ENCODE assay signal across 23 cellular contexts in genomic region chr7:149822353-149822943, GRCh38. TPM values are rescaled to one million over a fixed set of nuclear protein-coding genes. Genes with fewer than 3 reads are reported as not detected.
A peak's percentile ranks its signal among the peaks of the same experiment; 100 is the strongest.
DNase-seq lines count a peak whose midpoint lies in the region; ATAC-seq and TF ChIP-seq lines count a peak whose summit lies in the region.
"Had no signal": no experiment of that assay in that cellular context is flagged by ENCODE, and none has a peak within 500 bp of the region (broad histone marks: within the 10 kb centered on the region; RNA-seq: fewer than 3 reads in every experiment).

No MANE protein-coding gene starts in this region.

- no peaks in the 10 kb centered on the region for H3K27me3 Mint-ChIP-seq in activated CD4-positive, alpha-beta T cell treated with anti-CD3 and anti-CD28 coated beads, Interleukin-2, amount 10 ng/mL, durations not matched to agents 7 days and 5 days
- H3K27me3 Mint-ChIP-seq in mesothelial cell of epicardium (ENCODE audit: low read depth): peaks cover 3% of the 10 kb centered on the region
- no peaks in the 10 kb centered on the region for H3K27me3 Mint-ChIP-seq in activated naive CD4-positive, alpha-beta T cell treated with anti-CD3 and anti-CD28 coated beads for 36 hours (ENCODE audit: low read depth)
- H3K27me3 Mint-ChIP-seq: activated T-helper 17 cell treated with anti-CD3 and anti-CD28 coated beads, Interleukin-2, amount 50 U/mL, for 72 hours; progenitor cell of endocrine pancreas; T-cell had no signal

- H3K4me3 Mint-ChIP-seq in activated CD4-positive, alpha-beta T cell treated with anti-CD3 and anti-CD28 coated beads, Interleukin-2, amount 10 ng/mL, durations not matched to agents 7 days and 5 days: no peak overlapping the region
- no peak overlapping the region for H3K4me3 Mint-ChIP-seq in mesothelial cell of epicardium
- H3K4me3 Mint-ChIP-seq in activated naive CD4-positive, alpha-beta T cell treated with anti-CD3 and anti-CD28 coated beads for 36 hours: no peak overlapping the region
- H3K4me3 Mint-ChIP-seq: activated T-helper 17 cell treated with anti-CD3 and anti-CD28 coated beads, Interleukin-2, amount 50 U/mL, for 72 hours; T-cell had no signal

- H3K27me3 ChIP-seq in aorta (ENCODE audit: control insufficient read depth in 1 of 2, insufficient read depth in 2 of 2, low read length in 1 of 2): no peaks in the 10 kb centered on the region
- H3K27me3 ChIP-seq: breast epithelium had no signal

- CTCF ChIA-PET in activated CD4-positive, alpha-beta T cell treated with anti-CD3 and anti-CD28 coated beads, Interleukin-2, amount 10 ng/mL, durations not matched to agents 7 days and 5 days (lab: Charles Lee): interaction anchor here (0.7 to 1.3 kb wide), 3 partner anchors 12 to 16 kb away, joined by 3 to 5 read pairs (median 3); partner anchors contain the start of gene ZNF862
- CTCF ChIA-PET in activated naive CD4-positive, alpha-beta T cell treated with anti-CD3 and anti-CD28 coated beads for 36 hours (lab: Charles Lee): no interaction called here

- intact Hi-C loops in cardiac septum (cut with DNase I) (no loop called here), aorta (cut with DNase I) (no loop called here)
- intact Hi-C loops in activated naive CD4-positive, alpha-beta T cell treated with anti-CD3 and anti-CD28 coated beads for 36 hours (cut with micrococcal nuclease): no loop called here

- 61 to 66% methylated on average over 17 to 22 of the region's 22 CpGs for WGBS in aorta, 2 donors

- H3K27ac Mint-ChIP-seq in activated CD4-positive, alpha-beta T cell treated with anti-CD3 and anti-CD28 coated beads, Interleukin-2, amount 10 ng/mL, durations not matched to agents 7 days and 5 days: peak overlapping the region; percentile 19
- peak overlapping the region; percentile 19 for H3K27ac Mint-ChIP-seq in mesothelial cell of epicardium
- no peak overlapping the region for H3K27ac Mint-ChIP-seq in activated naive CD4-positive, alpha-beta T cell treated with anti-CD3 and anti-CD28 coated beads for 36 hours
- H3K27ac Mint-ChIP-seq: activated T-helper 17 cell treated with anti-CD3 and anti-CD28 coated beads, Interleukin-2, amount 50 U/mL, for 72 hours; progenitor cell of endocrine pancreas; T-cell had no signal

- POLR2A ChIA-PET in activated CD4-positive, alpha-beta T cell treated with anti-CD3 and anti-CD28 coated beads, Interleukin-2, amount 10 ng/mL, durations not matched to agents 7 days and 5 days (lab: Charles Lee): no interaction called here

- H3K9me3 ChIP-seq in aorta (ENCODE audit: control insufficient read depth, low read length): no peaks in the 10 kb centered on the region
- H3K9me3 ChIP-seq: breast epithelium, tibial artery had no signal

- no peak for TF ChIP-seq CTCF in mesothelial cell of epicardium (IDR thresholded peaks at IDR 0.05; ENCODE audit: unreplicated experiment)

- no peak overlapping the region for H3K4me3 ChIP-seq in aorta (ENCODE audit: low read length in 2 of 2)
- H3K4me3 ChIP-seq: breast epithelium, tibial artery had no signal

- no peak for DNase-seq in activated CD4-positive, alpha-beta T cell treated with anti-CD3 and anti-CD28 coated beads, Interleukin-2, amount 10 ng/mL, durations not matched to agents 7 days and 5 days
- no peak for DNase-seq in activated CD4-positive, alpha-beta T cell treated with anti-CD3 and anti-CD28 coated beads, Interleukin-2, amount 50 U/mL, for 4 hours
- DNase-seq in cardiac septum (ENCODE audit: low spot score): peak; percentile 73
- DNase-seq in mesothelial cell of epicardium (ENCODE audit: low spot score in 2 of 2, unreplicated experiment in 2 of 2): no peak
- DNase-seq in aorta: peak; percentile 29 to 41
- no peak for DNase-seq in stimulated activated naive CD4-positive, alpha-beta T cell (lab: John Stamatoyannopoulos, UW)
- no peak for DNase-seq in activated naive CD4-positive, alpha-beta T cell treated with anti-CD3 and anti-CD28 coated beads for 36 hours
- DNase-seq in COR-L47 (lab: John Stamatoyannopoulos, UW): no peak
- DNase-seq: AML-193; cortex of kidney; Kasumi-1; midbrain; NCI-H1048; NCI-H1930; SHP77; stimulated activated CD4-positive, alpha-beta T cell treated with anti-CD3 and anti-CD28 coated beads, Interleukin-4, amount 100 ng/mL, for 1 hour; stimulated activated naive CD8-positive, alpha-beta T cell treated with anti-CD3 and anti-CD28 coated beads, Interleukin-15, Interleukin-2, amounts not matched to agents 100 U/mL and 50 U/mL, for 24 hours; T-cell; tibial artery had no signal

- no peaks in the 10 kb centered on the region for H3K9me3 Mint-ChIP-seq in activated CD4-positive, alpha-beta T cell treated with anti-CD3 and anti-CD28 coated beads, Interleukin-2, amount 10 ng/mL, durations not matched to agents 7 days and 5 days
- H3K9me3 Mint-ChIP-seq in mesothelial cell of epicardium: no peaks in the 10 kb centered on the region
- no peaks in the 10 kb centered on the region for H3K9me3 Mint-ChIP-seq in activated naive CD4-positive, alpha-beta T cell treated with anti-CD3 and anti-CD28 coated beads for 36 hours
- H3K9me3 Mint-ChIP-seq: activated T-helper 17 cell treated with anti-CD3 and anti-CD28 coated beads, Interleukin-2, amount 50 U/mL, for 72 hours; T-cell had no signal

- H3K4me1 Mint-ChIP-seq in activated CD4-positive, alpha-beta T cell treated with anti-CD3 and anti-CD28 coated beads, Interleukin-2, amount 10 ng/mL, durations not matched to agents 7 days and 5 days: no peaks in the 10 kb centered on the region
- peaks cover 2% of the 10 kb centered on the region for H3K4me1 Mint-ChIP-seq in mesothelial cell of epicardium
- H3K4me1 Mint-ChIP-seq in activated naive CD4-positive, alpha-beta T cell treated with anti-CD3 and anti-CD28 coated beads for 36 hours (ENCODE audit: low read depth): no peaks in the 10 kb centered on the region
- H3K4me1 Mint-ChIP-seq: activated T-helper 17 cell treated with anti-CD3 and anti-CD28 coated beads, Interleukin-2, amount 50 U/mL, for 72 hours had no signal

- no peaks in the 10 kb centered on the region for H3K36me3 ChIP-seq in aorta (ENCODE audit: control insufficient read depth in 1 of 2, insufficient read depth in 2 of 2, low read length in 1 of 2)
- H3K36me3 ChIP-seq: breast epithelium, tibial artery had no signal

- no peaks in the 10 kb centered on the region for H3K4me1 ChIP-seq in aorta (ENCODE audit: control insufficient read depth in 1 of 2, insufficient read depth in 2 of 2, low read length in 2 of 2)
- H3K4me1 ChIP-seq: breast epithelium, tibial artery had no signal

- no peak for ATAC-seq in aorta (ENCODE audit: low FRiP score)
- ATAC-seq: activated T-helper 17 cell treated with anti-CD3 and anti-CD28 coated beads, Interleukin-2, amount 50 U/mL, for 72 hours; stimulated activated naive CD8-positive, alpha-beta T cell treated with anti-CD3 and anti-CD28 coated beads, Interleukin-15, Interleukin-2, amounts not matched to agents 100 U/mL and 50 U/mL, for 24 hours; T-cell had no signal

- no peak overlapping the region for H3K27ac ChIP-seq in aorta (ENCODE audit: low read depth in 1 of 2, low read length in 2 of 2)
- H3K27ac ChIP-seq: breast epithelium, tibial artery had no signal

- no peaks in the 10 kb centered on the region for H3K36me3 Mint-ChIP-seq in activated CD4-positive, alpha-beta T cell treated with anti-CD3 and anti-CD28 coated beads, Interleukin-2, amount 10 ng/mL, durations not matched to agents 7 days and 5 days (ENCODE audit: low read depth)
- no peaks in the 10 kb centered on the region for H3K36me3 Mint-ChIP-seq in mesothelial cell of epicardium
- no peaks in the 10 kb centered on the region for H3K36me3 Mint-ChIP-seq in activated naive CD4-positive, alpha-beta T cell treated with anti-CD3 and anti-CD28 coated beads for 36 hours (ENCODE audit: low read depth)
- H3K36me3 Mint-ChIP-seq: T-cell had no signal

RNA-seq across cellular contexts. Expression of gene ZNF862, which starts 15.7 kb away (rescaled TPM):
- 10 to 100 TPM; 31.3 to 35.8 TPM for total RNA-seq in activated CD4-positive, alpha-beta T cell treated with anti-CD3 and anti-CD28 coated beads, Interleukin-2, amount 10 ng/mL, durations not matched to agents 7 days and 5 days
- total RNA-seq in cardiac septum (12.8 TPM), mesothelial cell of epicardium (27.4 to 31.6 TPM (median 27.7 TPM) in 3 replicates), aorta (10 to 100 TPM; 15.8 to 30.1 TPM)
- 1 to 10 TPM; 2.9 to 8.0 TPM for polyA plus RNA-seq in aorta
- total RNA-seq in activated naive CD4-positive, alpha-beta T cell treated with anti-CD3 and anti-CD28 coated beads for 36 hours: 10 to 100 TPM; 17.6 to 19.4 TPM

RNA-seq across cellular contexts. Expression of gene ZNF467, which starts 49.1 kb away (rescaled TPM):
- total RNA-seq in activated CD4-positive, alpha-beta T cell treated with anti-CD3 and anti-CD28 coated beads, Interleukin-2, amount 10 ng/mL, durations not matched to agents 7 days and 5 days: under 1 TPM; 0.15 to 0.32 TPM
- total RNA-seq in cardiac septum (7.0 TPM), mesothelial cell of epicardium (35.3 to 38.9 TPM (median 38.0 TPM) in 3 replicates), aorta (10 to 100 TPM; 13.3 to 18.5 TPM)
- 1 to 10 TPM; 2.1 to 5.7 TPM for polyA plus RNA-seq in aorta
- under 1 TPM; 0.47 to 0.93 TPM for total RNA-seq in activated naive CD4-positive, alpha-beta T cell treated with anti-CD3 and anti-CD28 coated beads for 36 hours
- total RNA-seq: A172 had no signal

RNA-seq across cellular contexts. Expression of gene ATP6V0E2, which starts 51.3 kb away (rescaled TPM):
- total RNA-seq in activated CD4-positive, alpha-beta T cell treated with anti-CD3 and anti-CD28 coated beads, Interleukin-2, amount 10 ng/mL, durations not matched to agents 7 days and 5 days: 10 to 100 TPM; 69.0 to 76.1 TPM
- total RNA-seq in cardiac septum (80.2 TPM), mesothelial cell of epicardium (27.1 to 30.0 TPM (median 28.3 TPM) in 3 replicates), aorta (10 to 100 TPM; 12.2 to 19.9 TPM)
- polyA plus RNA-seq in aorta: 10 to 100 TPM; 16.0 to 24.3 TPM
- 10 to 100 TPM; 31.8 to 32.4 TPM for total RNA-seq in activated naive CD4-positive, alpha-beta T cell treated with anti-CD3 and anti-CD28 coated beads for 36 hours

Comparison
In these comparisons a context has a peak if more than half of its experiments do, and no peak if none do; other contexts are left out.
1. DNase-seq: peak in cardiac septum (single experiment) and aorta (2 of 2); none in activated CD4-positive, alpha-beta T cell treated with anti-CD3 and anti-CD28 coated beads, Interleukin-2, amount 10 ng/mL, durations not matched to agents 7 days and 5 days (single experiment), activated CD4-positive, alpha-beta T cell treated with anti-CD3 and anti-CD28 coated beads, Interleukin-2, amount 50 U/mL, for 4 hours (0 of 2), mesothelial cell of epicardium (0 of 2), stimulated activated naive CD4-positive, alpha-beta T cell (0 of 6), activated naive CD4-positive, alpha-beta T cell treated with anti-CD3 and anti-CD28 coated beads for 36 hours (single experiment) and COR-L47 (single experiment).